ENCODE assay signal across 8 cellular contexts in the genomic region with DNA sequence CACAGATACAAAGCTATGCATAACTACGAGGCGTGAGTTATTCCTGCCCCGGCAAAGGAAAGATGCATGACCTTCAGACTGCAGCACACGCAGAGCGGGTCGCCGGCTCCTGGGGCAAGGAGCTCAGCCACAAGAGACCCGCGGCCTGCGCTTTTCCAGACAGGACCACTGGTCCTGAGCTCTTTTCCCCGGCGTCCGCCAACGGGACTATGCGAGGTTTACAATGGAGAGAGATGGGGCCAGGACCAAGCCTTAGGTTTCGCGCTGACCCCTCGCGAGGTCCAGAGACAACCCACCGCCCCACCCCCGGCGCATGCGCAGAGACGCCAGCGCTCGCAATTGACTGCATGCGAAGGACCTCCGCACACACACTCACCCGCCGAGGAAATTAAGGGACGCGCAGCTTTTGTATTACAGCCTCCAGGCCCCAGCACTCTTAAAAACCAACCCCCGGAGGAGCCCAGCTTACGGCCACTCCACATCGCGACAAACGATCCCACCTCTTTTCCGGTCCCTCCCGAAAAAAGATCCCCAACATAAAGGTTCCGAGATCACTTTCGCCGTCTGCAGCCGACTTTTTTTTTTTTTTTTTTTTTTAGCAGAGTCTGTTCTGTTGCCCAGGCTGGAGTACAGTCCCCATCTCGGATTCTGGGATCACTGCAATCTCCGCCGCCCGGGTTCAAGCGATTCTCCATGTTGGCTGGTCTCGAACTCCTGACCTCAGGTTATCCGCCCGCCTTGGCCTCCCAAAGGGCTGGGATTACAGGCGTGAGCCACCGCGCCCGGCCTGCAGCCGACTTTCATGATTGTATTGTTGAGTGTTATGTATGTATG. TPM values are rescaled to one million over a fixed set of nuclear protein-coding genes. Genes with fewer than 3 reads are reported as not detected.
DNase-seq lines count a peak whose midpoint lies in the region; ATAC-seq, FAIRE-seq and TF ChIP-seq lines count a peak whose summit lies in the region.

A gene with protein sequence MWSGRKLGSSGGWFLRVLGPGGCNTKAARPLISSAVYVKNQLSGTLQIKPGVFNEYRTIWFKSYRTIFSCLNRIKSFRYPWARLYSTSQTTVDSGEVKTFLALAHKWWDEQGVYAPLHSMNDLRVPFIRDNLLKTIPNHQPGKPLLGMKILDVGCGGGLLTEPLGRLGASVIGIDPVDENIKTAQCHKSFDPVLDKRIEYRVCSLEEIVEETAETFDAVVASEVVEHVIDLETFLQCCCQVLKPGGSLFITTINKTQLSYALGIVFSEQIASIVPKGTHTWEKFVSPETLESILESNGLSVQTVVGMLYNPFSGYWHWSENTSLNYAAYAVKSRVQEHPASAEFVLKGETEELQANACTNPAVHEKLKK (minus strand): TSS at position 498 of the 834 bp plus-strand sequence. CDS start 16 bp downstream, at position 482.

- TF ChIP-seq RAD21 in IMR-90 (IDR thresholded peaks at IDR 0.05; ENCODE audit: low read length), result no peak

- FAIRE-seq in RCC 7860 (lab: Jason Lieb, UNC), result no peak

- peak within 1 kb of the TSS; percentile 90 for H2BK120ac ChIP-seq in IMR-90 (ENCODE audit: low read depth, low read length)

- H4K20me1 ChIP-seq in IMR-90 (ENCODE audit: insufficient read depth, low read length), result no peaks in the 10 kb centered on the region

- in situ Hi-C loops in IMR-90 (cut with MboI; ENCODE audit: low sequenced_read_pairs), result no loop called here

- H3K9me1 ChIP-seq in IMR-90 (ENCODE audit: insufficient read depth, low read length), result no peaks in the 10 kb centered on the region

- peak within 1 kb of the TSS; percentile 88 for H2AK9ac ChIP-seq in IMR-90 (replicated peaks; ENCODE audit: low read depth, low read length, poor library complexity)

- H3K9ac ChIP-seq in IMR-90 (ENCODE audit: low read depth, low read length), result peak within 1 kb of the TSS; percentile 87

- peak; percentile 77 for TF ChIP-seq POLR2A in IMR-90 (IDR thresholded peaks at IDR 0.05; ENCODE audit: low read depth, low read length)

- peak within 1 kb of the TSS; percentile 98 for H2AFZ ChIP-seq in IMR-90 (replicated peaks; ENCODE audit: low read length, poor library complexity)

- no peaks in the 10 kb centered on the region for H3K9me3 ChIP-seq in IMR-90 (ENCODE audit: control insufficient read depth, insufficient read depth, low read length)

- peaks cover 18% of the 10 kb centered on the region for H3K36me3 Mint-ChIP-seq in activated T-helper 17 cell treated with anti-CD3 and anti-CD28 coated beads, Interleukin-2, amount 50 U/mL, for 72 hours (ENCODE audit: low read depth)
- no peaks in the 10 kb centered on the region for H3K36me3 Mint-ChIP-seq in natural killer cell

- no peaks in the 10 kb centered on the region for H3K9me3 Mint-ChIP-seq in activated T-helper 17 cell treated with anti-CD3 and anti-CD28 coated beads, Interleukin-2, amount 50 U/mL, for 72 hours
- no peaks in the 10 kb centered on the region for H3K9me3 Mint-ChIP-seq in natural killer cell

- CTCF ChIA-PET in IMR-90 (lab: Yijun Ruan, JAX), result interaction anchor here (1.0 kb wide), 1 partner anchor 64 kb away, joined by 3 read pairs; no protein-coding TSS in a partner anchor

- H3K27me3 ChIP-seq in IMR-90 (ENCODE audit: control insufficient read depth, insufficient read depth, low read length), result no peaks in the 10 kb centered on the region

- H3K4me1 ChIP-seq in IMR-90 (ENCODE audit: control insufficient read depth, insufficient read depth, low read length), result no peaks in the 10 kb centered on the region

- peak within 1 kb of the TSS; percentile 66 for H2BK5ac ChIP-seq in IMR-90 (ENCODE audit: low read depth, low read length, poor library complexity, severe bottlenecking)

- BruUV-seq in IMR-90 (replicated peaks; lab: Mats Ljungman, UMichigan), result no TSS peak

- dilution Hi-C loops in IMR-90 (cut with HindIII; ENCODE audit: low sequenced_read_pairs, unreplicated experiment), result no loop called here

- no peak within 1 kb of the TSS for H2BK15ac ChIP-seq in IMR-90 (ENCODE audit: low read depth, low read length)

- peak; percentile 76 for DNase-seq in DMS53 treated with DMSO at 0.1 percent for 48 hours (lab: John Stamatoyannopoulos, UW; ENCODE audit: unreplicated experiment)
- DNase-seq in IMR-90, result peak; percentile 71
- peak; percentile 45 for DNase-seq in RCC 7860 (ENCODE audit: low spot score)
- DNase-seq in fibroblast of peridontal ligament (ENCODE audit: extremely low read depth), result peak; percentile 75
- DNase-seq in natural killer cell, result peak; percentile 57
- DNase-seq in stimulated activated naive CD4-positive, alpha-beta T cell (lab: John Stamatoyannopoulos, UW), result peak; percentile 21 to 70 (median 59)

- H2BK20ac ChIP-seq in IMR-90 (ENCODE audit: low read depth, low read length), result 0 out of 2 replicates have a peak within 1 kb of the TSS, but pooled peaks have one; percentile 40

- no peak within 1 kb of the TSS for H2AK5ac ChIP-seq in IMR-90 (ENCODE audit: low read depth, low read length)

- ATAC-seq in GM21529 (IDR thresholded peaks at IDR 0.05; ENCODE audit: unreplicated experiment), result peak; percentile 76
- ATAC-seq in IMR-90 (ENCODE audit: low read depth), result peak; percentile 95
- ATAC-seq in activated T-helper 17 cell treated with anti-CD3 and anti-CD28 coated beads, Interleukin-2, amount 50 U/mL, for 72 hours (replicated peaks), result peak; percentile 90
- peak; percentile 71 to 82 (median 77) for ATAC-seq in natural killer cell

- H3K18ac ChIP-seq in IMR-90 (ENCODE audit: low read depth, low read length), result peak within 1 kb of the TSS; percentile 20

- H3K4me3 ChIP-seq in IMR-90 (ENCODE audit: insufficient read depth, low read depth, low read length), result peak within 1 kb of the TSS; percentile 60

- peak within 1 kb of the TSS; percentile 85 for H3K23ac ChIP-seq in IMR-90 (ENCODE audit: low read depth, low read length)

- WGBS in IMR-90 (ENCODE audit: extremely low coverage in 2 of 2, insufficient read length in 1 of 2), 2 experiments, result 0% methylated on average over 18 of the region's 56 CpGs; no CpG with 5 or more reads in 1 of the 2 experiments

- intact Hi-C loops in IMR-90 (cut with micrococcal nuclease), result loop anchor here (2.0 kb wide), 1 partner anchor 59 kb away; no protein-coding TSS in a partner anchor
- intact Hi-C loops in natural killer cell (cut with micrococcal nuclease), result no loop called here

- H4K8ac ChIP-seq in IMR-90 (ENCODE audit: low read depth in 2 of 2, low read length in 2 of 2), result peak within 1 kb of the TSS; percentile 64 to 99

- H3K56ac ChIP-seq in IMR-90 (ENCODE audit: extremely low read depth, insufficient read depth, low read length), result peak within 1 kb of the TSS; percentile 82

- peak within 1 kb of the TSS; percentile 74 for H3K4me2 ChIP-seq in IMR-90 (ENCODE audit: low read depth, low read length)

- peaks cover 0 to 3% of the 10 kb centered on the region in 2 experiments; a peak in 2 of 4 replicates for H3K79me1 ChIP-seq in IMR-90 (ENCODE audit: low read depth in 1 of 2, low read length in 2 of 2)

- peak within 1 kb of the TSS; percentile 84 for H3K27ac Mint-ChIP-seq in activated T-helper 17 cell treated with anti-CD3 and anti-CD28 coated beads, Interleukin-2, amount 50 U/mL, for 72 hours
- peak within 1 kb of the TSS; percentile 79 to 86 for H3K27ac Mint-ChIP-seq in natural killer cell

- peak within 1 kb of the TSS; percentile 80 for H4K91ac ChIP-seq in IMR-90 (ENCODE audit: insufficient read depth, low read depth, low read length)

- H3K36me3 ChIP-seq in IMR-90 (ENCODE audit: control insufficient read depth, insufficient read depth, low read length), result peaks cover 2% of the 10 kb centered on the region; the same call in 1 of the 2 replicates

- H3K4me1 Mint-ChIP-seq in activated T-helper 17 cell treated with anti-CD3 and anti-CD28 coated beads, Interleukin-2, amount 50 U/mL, for 72 hours, result no peaks in the 10 kb centered on the region
- peaks cover 6 to 8% of the 10 kb centered on the region in 2 donors for H3K4me1 Mint-ChIP-seq in natural killer cell

- H3K4me3 Mint-ChIP-seq in activated T-helper 17 cell treated with anti-CD3 and anti-CD28 coated beads, Interleukin-2, amount 50 U/mL, for 72 hours, result peak within 1 kb of the TSS; percentile 90
- peak within 1 kb of the TSS; percentile 95 for H3K4me3 Mint-ChIP-seq in natural killer cell

- H3K4ac ChIP-seq in IMR-90 (ENCODE audit: low read depth, low read length), result peak within 1 kb of the TSS; percentile 95

- POLR2A ChIA-PET in IMR-90 (lab: Charles Lee; ENCODE audit: unreplicated experiment), result interaction anchor here (0.8 to 1.0 kb wide), 2 partner anchors 31 to 47 kb away, joined by 3 to 12 read pairs; a partner anchor contains a TSS

- TF ChIP-seq CTCF in IMR-90 (conservative IDR thresholded peaks at IDR 0.05; ENCODE audit: low read depth, low read length), result no peak
- no peak for TF ChIP-seq CTCF in natural killer cell (IDR thresholded peaks at IDR 0.05)

- peak within 1 kb of the TSS; percentile 92 for H3K14ac ChIP-seq in IMR-90 (replicated peaks; ENCODE audit: low read depth, low read length)

- H3K27me3 Mint-ChIP-seq in activated T-helper 17 cell treated with anti-CD3 and anti-CD28 coated beads, Interleukin-2, amount 50 U/mL, for 72 hours, result no peaks in the 10 kb centered on the region
- no peaks in the 10 kb centered on the region for H3K27me3 Mint-ChIP-seq in natural killer cell (ENCODE audit: low read depth in 2 of 2)

- H4K5ac ChIP-seq in IMR-90 (ENCODE audit: low read depth, low read length), result peak within 1 kb of the TSS; percentile 53

- peak within 1 kb of the TSS; percentile 86 for H3K27ac ChIP-seq in IMR-90 (ENCODE audit: insufficient read depth, low read length)

TF ChIP-seq in IMR-90, 13 proteins besides CTCF, POLR2A, EP300 and RAD21:
- TF ChIP-seq MXI1 (IDR thresholded peaks at IDR 0.05; ENCODE audit: borderline replicate concordance, low read depth, low read length), result no peak; the same call in 1 of the 2 replicates
- TF ChIP-seq SMC3 (IDR thresholded peaks at IDR 0.05; ENCODE audit: low read depth, low read length), result no peak
- TF ChIP-seq, protein P1, sequence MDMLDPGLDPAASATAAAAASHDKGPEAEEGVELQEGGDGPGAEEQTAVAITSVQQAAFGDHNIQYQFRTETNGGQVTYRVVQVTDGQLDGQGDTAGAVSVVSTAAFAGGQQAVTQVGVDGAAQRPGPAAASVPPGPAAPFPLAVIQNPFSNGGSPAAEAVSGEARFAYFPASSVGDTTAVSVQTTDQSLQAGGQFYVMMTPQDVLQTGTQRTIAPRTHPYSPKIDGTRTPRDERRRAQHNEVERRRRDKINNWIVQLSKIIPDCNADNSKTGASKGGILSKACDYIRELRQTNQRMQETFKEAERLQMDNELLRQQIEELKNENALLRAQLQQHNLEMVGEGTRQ (IDR thresholded peaks at IDR 0.05; ENCODE audit: low read depth, low read length), result peak; percentile 10; the same call in 1 of the 2 replicates
- peak; percentile 66; the same call in 1 of the 2 replicates for TF ChIP-seq MAZ (IDR thresholded peaks at IDR 0.05; ENCODE audit: borderline replicate concordance, low read depth, low read length)
- TF ChIP-seq BHLHE40 (IDR thresholded peaks at IDR 0.05; ENCODE audit: low read depth, low read length), result 0 out of 2 replicates have a peak, but pooled peaks have one; percentile 15

RNA-seq across cellular contexts. Expression of the gene that starts here (rescaled TPM):
- total RNA-seq in IMR-90 (2012; rRNA removed) (8.2 and 9.2 TPM in 2 replicates), natural killer cell (1 to 10 TPM; 2.5 to 3.7 (median 2.6) TPM)
- polyA plus RNA-seq in IMR-90 (2012; rRNA removed), result 7.1 and 8.9 TPM in 2 replicates
- polyA plus RNA-seq in IMR-90 (2012; cell fraction: cytosol; rRNA removed), result 1.3 and 1.9 TPM in 2 replicates
- polyA plus RNA-seq in IMR-90 (2012; cell fraction: nucleus; rRNA removed; ENCODE audit: low replicate concordance), result 0.85 and 5.2 TPM in 2 replicates
- total RNA-seq in activated T-helper 17 cell treated with anti-CD3 and anti-CD28 coated beads, Interleukin-2, amount 50 U/mL, for 72 hours, result 1 to 10 TPM; 3.0 to 6.9 TPM

Comparison
In these comparisons a context has a peak if more than half of its experiments do, and no peak if none do; other contexts are left out.
1. Peak in every context shown above with its lines: DNase-seq, ATAC-seq, H3K4me3 ChIP-seq and H3K27ac ChIP-seq.